10 cellular contexts compared by ENCODE assay signal in the genomic region with DNA sequence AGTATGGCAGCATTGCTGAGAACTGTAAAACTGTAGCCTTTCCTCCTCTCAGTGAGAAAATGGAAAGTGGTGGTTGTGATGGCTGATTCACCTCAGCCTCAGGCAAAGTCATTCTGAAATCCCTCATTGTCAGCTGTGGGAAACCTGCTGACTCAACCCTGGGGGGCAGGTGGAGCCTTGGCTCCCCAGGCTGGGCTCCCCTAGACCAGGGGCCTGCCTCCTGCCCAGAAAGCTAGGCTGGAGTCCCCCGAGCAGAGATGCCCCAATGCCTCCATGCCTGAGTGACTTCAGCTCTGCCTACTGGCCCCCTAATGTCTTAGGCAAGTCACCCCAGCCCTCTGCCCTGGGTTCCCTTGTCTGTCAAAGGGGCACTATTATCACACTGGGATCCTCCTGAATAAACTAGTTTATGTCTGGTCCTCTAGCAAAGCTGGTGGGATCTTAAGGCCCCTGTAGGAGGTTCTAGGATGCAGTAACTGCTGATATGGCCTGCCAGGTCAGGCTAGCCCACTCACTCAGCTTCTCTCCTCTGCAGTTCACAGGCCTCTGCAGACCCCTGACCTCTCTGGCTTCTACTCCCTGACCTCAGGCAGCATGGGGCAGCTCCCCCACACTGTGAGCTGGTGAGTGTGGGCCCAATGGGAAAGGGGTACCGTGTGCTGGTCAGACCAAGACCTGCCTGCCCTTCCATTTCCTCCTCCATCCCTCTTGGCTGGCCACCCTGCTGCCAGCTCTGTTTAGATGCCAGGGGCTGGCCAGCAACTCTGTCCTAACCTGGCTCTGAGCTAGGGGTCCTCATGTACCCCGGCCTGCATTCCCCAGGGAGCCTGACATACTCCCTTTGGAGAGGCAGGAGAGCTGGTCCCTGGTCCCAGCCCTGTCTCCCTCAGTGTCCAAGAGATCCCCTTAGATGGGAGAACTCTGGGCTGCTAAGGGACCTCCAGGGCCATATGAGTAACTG. TPM values are rescaled to one million over a fixed set of nuclear protein-coding genes. Genes with fewer than 3 reads are reported as not detected.
DNase-seq lines count a peak whose midpoint lies in the region; ATAC-seq and TF ChIP-seq lines count a peak whose summit lies in the region.
"Had no signal": no experiment of that assay in that cellular context is flagged by ENCODE, and none has a peak within 500 bp of the region (broad histone marks: within the 10 kb centered on the region; RNA-seq: fewer than 3 reads in every experiment).

No MANE protein-coding gene starts in this region.

- POLR2A ChIA-PET in CD8-positive, alpha-beta T cell (lab: Charles Lee): interaction anchor here (1.1 to 16.0 kb wide), 3 partner anchors 97 to 1726 kb away, joined by 3 to 185 read pairs (median 4); no protein-coding TSS in a partner anchor

- H3K9me3 ChIP-seq in CD8-positive, alpha-beta T cell (ENCODE audit: low read length): no peaks in the 10 kb centered on the region
- H3K9me3 ChIP-seq: ascending aorta, psoas muscle had no signal

- H3K36me3 ChIP-seq in CD8-positive, alpha-beta T cell (ENCODE audit: insufficient read depth, low read length): peaks cover 94% of the 10 kb centered on the region

- H3K9me3 Mint-ChIP-seq in CD8-positive, alpha-beta T cell: no peaks in the 10 kb centered on the region

- TF ChIP-seq CTCF in CD8-positive, alpha-beta T cell (IDR thresholded peaks at IDR 0.05): no peak

- peak overlapping the region; percentile 30 for H3K27ac ChIP-seq in CD8-positive, alpha-beta T cell (ENCODE audit: low read depth, low read length)
- H3K27ac ChIP-seq: ascending aorta, psoas muscle had no signal

- peak overlapping the region; percentile 96 for H3K27ac Mint-ChIP-seq in CD8-positive, alpha-beta T cell

- H3K4me1 ChIP-seq in CD8-positive, alpha-beta T cell (ENCODE audit: insufficient read depth, low read length): peaks cover 78% of the 10 kb centered on the region
- H3K4me1 ChIP-seq: ascending aorta had no signal

- intact Hi-C loops in CD8-positive, alpha-beta T cell (cut with DNase I, micrococcal nuclease): no loop called here

- H3K4me3 Mint-ChIP-seq in CD8-positive, alpha-beta T cell: no peak overlapping the region

- H3K4me1 Mint-ChIP-seq in CD8-positive, alpha-beta T cell (ENCODE audit: low read depth): peaks cover 81% of the 10 kb centered on the region

- peak in 6 of 7 experiments; percentile 4 to 55 (median 40) for DNase-seq in CD8-positive, alpha-beta T cell
- DNase-seq in HPDE6-E6E7 (ENCODE audit: extremely low spot score): peak; percentile 81
- DNase-seq in activated T-helper 9 cell treated with anti-CD3 and anti-CD28 coated beads, Interleukin-2, amount 50 U/mL, for 16 hours (ENCODE audit: low read depth): peak; percentile 62
- peak; percentile 45 for DNase-seq in myocyte (ENCODE audit: low read depth)
- DNase-seq in AML-193 (lab: John Stamatoyannopoulos, UW): no peak
- DNase-seq in NOMO-1 (lab: John Stamatoyannopoulos, UW; ENCODE audit: unreplicated experiment in 2 of 2): no peak
- no peak for DNase-seq in SHP77 treated with DMSO at 0.1 percent for 48 hours (lab: John Stamatoyannopoulos, UW)

- CTCF ChIA-PET in CD8-positive, alpha-beta T cell (lab: Charles Lee): interaction anchor here (0.8 to 29.2 kb wide), 5 partner anchors 72 to 151 kb away, joined by 3 to 773 read pairs (median 4); no protein-coding TSS in a partner anchor

- H3K36me3 Mint-ChIP-seq in CD8-positive, alpha-beta T cell: peaks cover 93% of the 10 kb centered on the region

- peak; percentile 14 for ATAC-seq in CD8-positive, alpha-beta T cell
- ATAC-seq in GM21367 (IDR thresholded peaks at IDR 0.05; ENCODE audit: unreplicated experiment): peak; percentile 65

- H3K4me3 ChIP-seq in CD8-positive, alpha-beta T cell (ENCODE audit: low read depth, low read length): no peak overlapping the region
- H3K4me3 ChIP-seq: ascending aorta, psoas muscle had no signal

- no peaks in the 10 kb centered on the region for H3K27me3 Mint-ChIP-seq in CD8-positive, alpha-beta T cell (ENCODE audit: low read depth)

- no peaks in the 10 kb centered on the region for H3K27me3 ChIP-seq in CD8-positive, alpha-beta T cell (ENCODE audit: insufficient read depth, low read length)
- H3K27me3 ChIP-seq: ascending aorta had no signal

RNA-seq across cellular contexts. Expression of a gene that starts 24.2 kb away (rescaled TPM):
- total RNA-seq in CD8-positive, alpha-beta T cell: 100 to 1,000 TPM; 517 to 538 TPM
- total RNA-seq in myocyte: 0.27 and 1.2 TPM in 2 replicates
- polyA plus RNA-seq in myocyte (2012): 1.7 TPM

RNA-seq across cellular contexts. Expression of a gene that starts 38.1 kb away (rescaled TPM):
- 100 to 1,000 TPM; 290 to 301 TPM for total RNA-seq in CD8-positive, alpha-beta T cell
- 457 and 487 TPM in 2 replicates for total RNA-seq in myocyte
- 854 TPM for polyA plus RNA-seq in myocyte (2012)

Comparison
In these comparisons a context has a peak if more than half of its experiments do, and no peak if none do; other contexts are left out.
1. DNase-seq: peak in CD8-positive, alpha-beta T cell (6 of 7), HPDE6-E6E7 (single experiment), activated T-helper 9 cell treated with anti-CD3 and anti-CD28 coated beads, Interleukin-2, amount 50 U/mL, for 16 hours (single experiment) and myocyte (single experiment); none in AML-193 (0 of 2), NOMO-1 (0 of 2) and SHP77 treated with DMSO at 0.1 percent for 48 hours (single experiment).
2. RNA of a gene that starts 24.2 kb away (total RNA-seq): 517 to 538 TPM in CD8-positive, alpha-beta T cell; 0.27 to 1.2 TPM in myocyte; every median in the first group is over 100 times any median in the second.